Comparison of ENCODE assay signal across 8 cellular contexts in genomic region chr1:93447481-93448291, GRCh38. TPM values are rescaled to one million over a fixed set of nuclear protein-coding genes. Genes with fewer than 3 reads are reported as not detected.
DNase-seq lines count a peak whose midpoint lies in the region; ATAC-seq and TF ChIP-seq lines count a peak whose summit lies in the region.

Gene FNBP1L (plus strand): TSS chr1:93448118. CDS start chr1:93448282, 164 bp downstream.

- H3K18ac ChIP-seq in IMR-90 (ENCODE audit: low read depth, low read length) = peak within 1 kb of the TSS; percentile 56

- H4K20me1 ChIP-seq in IMR-90 (ENCODE audit: insufficient read depth, low read length) = 0 out of 2 replicates have a peak, but pooled peaks cover 5% of the 10 kb centered on the region

- CTCF ChIA-PET in CD8-positive, alpha-beta memory T cell (lab: Charles Lee) = interaction anchor here (0.9 to 1.0 kb wide), 2 partner anchors 143 to 399 kb away, joined by 3 to 4 read pairs; no protein-coding TSS in a partner anchor
- CTCF ChIA-PET in IMR-90 (lab: Yijun Ruan, JAX) = interaction anchor here (1.4 kb wide), 1 partner anchor 366 kb away, joined by 3 read pairs; no protein-coding TSS in a partner anchor
- CTCF ChIA-PET in activated naive CD4-positive, alpha-beta T cell treated with anti-CD3 and anti-CD28 coated beads, Interleukin-2, amount 10 ng/mL, durations not matched to agents 7 days and 5 days (lab: Charles Lee) = no interaction called here

- peak within 1 kb of the TSS; percentile 53 for H2BK20ac ChIP-seq in IMR-90 (ENCODE audit: low read depth, low read length)

- H2AFZ ChIP-seq in IMR-90 (replicated peaks; ENCODE audit: low read length, poor library complexity) = peak within 1 kb of the TSS; percentile 99

- H3K79me1 ChIP-seq in IMR-90 (ENCODE audit: low read depth in 1 of 2, low read length in 2 of 2) = peaks cover 0 to 13% of the 10 kb centered on the region in 2 experiments; a peak in 2 of 4 replicates

- H3K4me2 ChIP-seq in IMR-90 (ENCODE audit: low read depth, low read length) = peak within 1 kb of the TSS; percentile 97

- TF ChIP-seq CTCF in IMR-90 (conservative IDR thresholded peaks at IDR 0.05; ENCODE audit: low read depth, low read length) = no peak
- TF ChIP-seq CTCF in neutrophil (IDR thresholded peaks at IDR 0.05) = no peak
- TF ChIP-seq CTCF in subcutaneous adipose tissue (IDR thresholded peaks at IDR 0.05; ENCODE audit: low read depth) = no peak

- peak within 1 kb of the TSS; percentile 88 for H4K5ac ChIP-seq in IMR-90 (ENCODE audit: low read depth, low read length)

- H3K9me3 Mint-ChIP-seq in CD8-positive, alpha-beta memory T cell = peaks cover 0 to 4% (median 0%) of the 10 kb centered on the region in 5 donors
- no peaks in the 10 kb centered on the region for H3K9me3 Mint-ChIP-seq in activated naive CD4-positive, alpha-beta T cell treated with anti-CD3 and anti-CD28 coated beads, Interleukin-2, amount 10 ng/mL, durations not matched to agents 7 days and 5 days

- H2AK9ac ChIP-seq in IMR-90 (replicated peaks; ENCODE audit: low read depth, low read length, poor library complexity) = peak within 1 kb of the TSS; percentile 95

- DNase-seq in CD8-positive, alpha-beta memory T cell = peak; percentile 16 to 61 (median 34)
- peak; percentile 52 for DNase-seq in IMR-90
- peak; percentile 83 to 86 for DNase-seq in SJCRH30
- peak; percentile 61 for DNase-seq in activated naive CD4-positive, alpha-beta T cell treated with anti-CD3 and anti-CD28 coated beads, Interleukin-2, amount 10 ng/mL, durations not matched to agents 7 days and 5 days
- no peak for DNase-seq in glomerular endothelial cell (ENCODE audit: extremely low read depth, low read depth, low spot score)

- H3K4me1 Mint-ChIP-seq in CD8-positive, alpha-beta memory T cell = peaks cover 15 to 25% (median 19%) of the 10 kb centered on the region in 3 donors
- H3K4me1 Mint-ChIP-seq in activated naive CD4-positive, alpha-beta T cell treated with anti-CD3 and anti-CD28 coated beads, Interleukin-2, amount 10 ng/mL, durations not matched to agents 7 days and 5 days = peaks cover 17% of the 10 kb centered on the region

- peak within 1 kb of the TSS; percentile 98 for H3K14ac ChIP-seq in IMR-90 (replicated peaks; ENCODE audit: low read depth, low read length)

- H3K9ac ChIP-seq in IMR-90 (ENCODE audit: low read depth, low read length) = peak within 1 kb of the TSS; percentile 80

- peak within 1 kb of the TSS; percentile 78 for H3K4me3 ChIP-seq in CD8-positive, alpha-beta memory T cell (ENCODE audit: low read length)
- H3K4me3 ChIP-seq in IMR-90 (ENCODE audit: insufficient read depth, low read depth, low read length) = peak within 1 kb of the TSS; percentile 99
- H3K4me3 ChIP-seq in SJCRH30 = peak within 1 kb of the TSS; percentile 94
- peak within 1 kb of the TSS; percentile 50 to 77 for H3K4me3 ChIP-seq in neutrophil (ENCODE audit: low read depth in 1 of 2, low read length in 1 of 2)

- H3K4me1 ChIP-seq in CD8-positive, alpha-beta memory T cell (ENCODE audit: insufficient read depth, low read length) = peaks cover 11% of the 10 kb centered on the region
- H3K4me1 ChIP-seq in IMR-90 (ENCODE audit: control insufficient read depth, insufficient read depth, low read length) (no peaks in the 10 kb centered on the region), SJCRH30 (peaks cover 9% of the 10 kb centered on the region), neutrophil (ENCODE audit: control insufficient read depth in 1 of 2, insufficient read depth in 1 of 2, low read depth in 1 of 2, low read length in 1 of 2) (peaks cover 14 to 17% of the 10 kb centered on the region in 2 experiments)

- in situ Hi-C loops in IMR-90 (cut with MboI; ENCODE audit: low sequenced_read_pairs) = loop anchor here (5.0 to 10.0 kb wide), 2 partner anchors 177 to 395 kb away; no protein-coding TSS in a partner anchor

- peak within 1 kb of the TSS; percentile 32 for H2AK5ac ChIP-seq in IMR-90 (ENCODE audit: low read depth, low read length)

- H3K56ac ChIP-seq in IMR-90 (ENCODE audit: extremely low read depth, insufficient read depth, low read length) = peak within 1 kb of the TSS; percentile 76

- intact Hi-C loops in IMR-90 (cut with micrococcal nuclease) = loop anchor here (5.0 kb wide), 1 partner anchor 105 kb away; no protein-coding TSS in a partner anchor

- peak within 1 kb of the TSS; percentile 50; the same call in 2 of the 3 replicates for H2BK15ac ChIP-seq in IMR-90 (ENCODE audit: low read depth, low read length)

- POLR2A ChIA-PET in CD8-positive, alpha-beta memory T cell (lab: Charles Lee) = interaction anchor here (1.4 kb wide), 1 partner anchor 398 kb away, joined by 3 read pairs; no protein-coding TSS in a partner anchor
- POLR2A ChIA-PET in IMR-90 (lab: Charles Lee; ENCODE audit: unreplicated experiment) = interaction anchor here (0.6 to 0.7 kb wide), 2 partner anchors 134 to 152 kb away, joined by 3 to 4 read pairs; no protein-coding TSS in a partner anchor

- no peaks in the 10 kb centered on the region for H3K9me1 ChIP-seq in IMR-90 (ENCODE audit: insufficient read depth, low read length)

- dilution Hi-C loops in IMR-90 (cut with HindIII; ENCODE audit: low sequenced_read_pairs, unreplicated experiment) = no loop called here

- peaks cover 52 to 58% of the 10 kb centered on the region in 2 donors for H3K27me3 Mint-ChIP-seq in CD8-positive, alpha-beta memory T cell
- peaks cover 66% of the 10 kb centered on the region for H3K27me3 Mint-ChIP-seq in activated naive CD4-positive, alpha-beta T cell treated with anti-CD3 and anti-CD28 coated beads, Interleukin-2, amount 10 ng/mL, durations not matched to agents 7 days and 5 days

- peak within 1 kb of the TSS; percentile 93 for H3K4ac ChIP-seq in IMR-90 (ENCODE audit: low read depth, low read length)

- H3K23ac ChIP-seq in IMR-90 (ENCODE audit: low read depth, low read length) = peak within 1 kb of the TSS; percentile 98

- no peaks in the 10 kb centered on the region for H3K9me3 ChIP-seq in CD8-positive, alpha-beta memory T cell (ENCODE audit: low read length)
- H3K9me3 ChIP-seq in IMR-90 (ENCODE audit: control insufficient read depth, insufficient read depth, low read length) = no peaks in the 10 kb centered on the region
- no peaks in the 10 kb centered on the region for H3K9me3 ChIP-seq in SJCRH30 (replicated peaks)
- H3K9me3 ChIP-seq in neutrophil = no peaks in the 10 kb centered on the region

- peak within 1 kb of the TSS; percentile 43 for H3K27ac ChIP-seq in CD8-positive, alpha-beta memory T cell (ENCODE audit: low read depth, low read length)
- peak within 1 kb of the TSS; percentile 64 for H3K27ac ChIP-seq in IMR-90 (ENCODE audit: insufficient read depth, low read length)
- peak within 1 kb of the TSS; percentile 53 for H3K27ac ChIP-seq in SJCRH30
- no peak within 1 kb of the TSS for H3K27ac ChIP-seq in neutrophil

- no peak within 1 kb of the TSS for H2BK5ac ChIP-seq in IMR-90 (ENCODE audit: low read depth, low read length, poor library complexity, severe bottlenecking)

- ATAC-seq in IMR-90 (ENCODE audit: low read depth) (peak; percentile 93), GM21360 (IDR thresholded peaks at IDR 0.05; ENCODE audit: unreplicated experiment) (no peak)

- H4K91ac ChIP-seq in IMR-90 (ENCODE audit: insufficient read depth, low read depth, low read length) = peak within 1 kb of the TSS; percentile 71

- peak within 1 kb of the TSS; percentile 82 for H2BK120ac ChIP-seq in IMR-90 (ENCODE audit: low read depth, low read length)

- no peak for TF ChIP-seq POLR2A in IMR-90 (IDR thresholded peaks at IDR 0.05; ENCODE audit: low read depth, low read length)

- H4K8ac ChIP-seq in IMR-90 (ENCODE audit: low read depth in 2 of 2, low read length in 2 of 2) = peak within 1 kb of the TSS; percentile 99 to 100

- BruUV-seq in IMR-90 (replicated peaks; lab: Mats Ljungman, UMichigan) = no TSS peak

- H3K36me3 ChIP-seq in CD8-positive, alpha-beta memory T cell (ENCODE audit: insufficient read depth, low read length) = no peaks in the 10 kb centered on the region
- H3K36me3 ChIP-seq in IMR-90 (ENCODE audit: control insufficient read depth, insufficient read depth, low read length) = no peaks in the 10 kb centered on the region
- H3K36me3 ChIP-seq in SJCRH30 = no peaks in the 10 kb centered on the region
- no peaks in the 10 kb centered on the region for H3K36me3 ChIP-seq in neutrophil

- TF ChIP-seq RAD21 in IMR-90 (IDR thresholded peaks at IDR 0.05; ENCODE audit: low read length) = no peak

- WGBS in IMR-90 (ENCODE audit: extremely low coverage in 2 of 2, insufficient read length in 1 of 2), 2 experiments = 0% methylated on average over 11 of the region's 52 CpGs; no CpG with 5 or more reads in 1 of the 2 experiments

- H3K27ac Mint-ChIP-seq in CD8-positive, alpha-beta memory T cell = peak within 1 kb of the TSS in 5 of 8 donors; percentile 3 to 66 (median 65)
- H3K27ac Mint-ChIP-seq in activated naive CD4-positive, alpha-beta T cell treated with anti-CD3 and anti-CD28 coated beads, Interleukin-2, amount 10 ng/mL, durations not matched to agents 7 days and 5 days = no peak within 1 kb of the TSS

- peaks cover 38% of the 10 kb centered on the region for H3K27me3 ChIP-seq in CD8-positive, alpha-beta memory T cell (ENCODE audit: insufficient read depth, low read length, poor library complexity, severe bottlenecking)
- H3K27me3 ChIP-seq in IMR-90 (ENCODE audit: control insufficient read depth, insufficient read depth, low read length) = no peaks in the 10 kb centered on the region
- H3K27me3 ChIP-seq in SJCRH30 = no peaks in the 10 kb centered on the region
- H3K27me3 ChIP-seq in neutrophil = peaks cover 80% of the 10 kb centered on the region

- H3K36me3 Mint-ChIP-seq in CD8-positive, alpha-beta memory T cell = no peaks in the 10 kb centered on the region
- H3K36me3 Mint-ChIP-seq in activated naive CD4-positive, alpha-beta T cell treated with anti-CD3 and anti-CD28 coated beads, Interleukin-2, amount 10 ng/mL, durations not matched to agents 7 days and 5 days = peaks cover 2% of the 10 kb centered on the region

- H3K4me3 Mint-ChIP-seq in CD8-positive, alpha-beta memory T cell = peak within 1 kb of the TSS; percentile 85 to 92 (median 89)
- H3K4me3 Mint-ChIP-seq in activated naive CD4-positive, alpha-beta T cell treated with anti-CD3 and anti-CD28 coated beads, Interleukin-2, amount 10 ng/mL, durations not matched to agents 7 days and 5 days = peak within 1 kb of the TSS; percentile 85

TF ChIP-seq in IMR-90, 13 proteins besides CTCF, POLR2A, EP300 and RAD21 (continues in another document):
- peak; percentile 81; the same call in 1 of the 2 replicates for TF ChIP-seq MAZ (IDR thresholded peaks at IDR 0.05; ENCODE audit: borderline replicate concordance, low read depth, low read length)
- no peak for TF ChIP-seq MAFK (IDR thresholded peaks at IDR 0.05; ENCODE audit: low read depth, low read length)

RNA-seq across cellular contexts. Expression of gene FNBP1L, which starts in this region (rescaled TPM):
- 1 to 10 TPM in 1 of 2 experiments, under 1 TPM in 1; 0.91 to 1.1 TPM for total RNA-seq in CD8-positive, alpha-beta memory T cell
- polyA plus RNA-seq in CD8-positive, alpha-beta memory T cell = 0.17 TPM
- 15.2 and 24.4 TPM in 2 replicates for total RNA-seq in IMR-90 (2012; rRNA removed)
- polyA plus RNA-seq in IMR-90 (2012; rRNA removed) = 7.1 and 9.3 TPM in 2 replicates
- polyA plus RNA-seq in IMR-90 (2012; cell fraction: cytosol; rRNA removed) = 1.5 and 1.6 TPM in 2 replicates
- polyA plus RNA-seq in IMR-90 (2012; cell fraction: nucleus; rRNA removed; ENCODE audit: low replicate concordance) = 1.4 and 12.3 TPM in 2 replicates
- 39.2 and 43.5 TPM in 2 replicates for total RNA-seq in SJCRH30 (2014; rRNA removed; shearing (Covaris generic))
- total RNA-seq in glomerular endothelial cell = 62.7 and 83.0 TPM in 2 replicates
- total RNA-seq in subcutaneous adipose tissue = 10 to 100 TPM; 30.1 to 53.1 (median 38.6) TPM
